In the genomic region with DNA sequence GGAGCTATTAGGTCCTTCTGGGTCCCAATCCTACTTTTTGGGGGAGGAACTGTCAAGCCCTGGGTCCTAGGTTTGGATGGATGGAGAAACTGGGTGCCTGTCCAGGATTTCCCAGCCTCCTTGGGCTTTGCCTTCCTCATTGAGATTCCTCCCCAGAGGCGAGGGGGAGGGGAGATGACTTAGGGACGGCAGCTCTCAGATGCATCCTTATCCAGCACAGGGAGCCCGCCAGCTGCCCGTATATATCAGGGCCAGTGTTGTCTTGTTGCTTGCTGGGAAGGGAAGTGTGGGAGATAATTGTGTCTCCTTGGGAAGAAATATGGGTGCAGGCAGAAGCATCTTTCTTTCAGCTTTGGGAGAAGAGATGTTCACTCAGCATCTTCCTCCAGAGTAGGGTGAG, we compare ENCODE assay signal across 21 cellular contexts. TPM values are rescaled to one million over a fixed set of nuclear protein-coding genes. Genes with fewer than 3 reads are reported as not detected.
"Had no signal": no experiment of that assay in that cellular context is flagged by ENCODE, and none has a peak within 500 bp of the region (broad histone marks: within the 10 kb centered on the region; RNA-seq: fewer than 3 reads in every experiment).

No MANE protein-coding gene starts in this region.

RNA-seq across cellular contexts. Expression of gene DYTN, which starts 3.0 kb away (rescaled TPM):
- total RNA-seq: activated naive CD4-positive, alpha-beta T cell treated with anti-CD3 and anti-CD28 coated beads for 36 hours; activated naive CD4-positive, alpha-beta T cell treated with anti-CD3 and anti-CD28 coated beads, Interleukin-2, amount 50 U/mL, for 72 hours; activated naive CD8-positive, alpha-beta T cell treated with anti-CD3 and anti-CD28 coated beads for 36 hours; activated naive CD8-positive, alpha-beta T cell treated with anti-CD3 and anti-CD28 coated beads, Interleukin-2, amount 10 ng/mL, durations not matched to agents 7 days and 5 days; activated T-cell treated with anti-CD3 and anti-CD28 coated beads, Interleukin-2, amount 50 U/mL, for 4 hours; activated T-cell treated with anti-CD3 and anti-CD28 coated beads, Interleukin-2, amount 50 U/mL, for 72 hours; activated T-helper 1 cell treated with anti-CD3 and anti-CD28 coated beads, Interleukin-12 subunit alpha, Interleukin-12 subunit beta, Interleukin-2, Interleukin-4 antibody, amounts not matched to agents 30 ng/mL and 10 ng/mL and 1 ng/mL, durations not matched to agents 14 hours and 24 hours and 36 hours; activated T-helper 17 cell treated with anti-CD3 and anti-CD28 coated beads, Interleukin-2, amount 50 U/mL, for 72 hours; activated T-helper 2 cell treated with anti-CD3 and anti-CD28 coated beads, Interferon-gamma antibody, Interleukin-2, Interleukin-4, amounts not matched to agents 10 μg/mL and 5 μg/mL and 100 μg/mL, durations not matched to agents 14 hours and 24 hours and 36 hours; adrenal gland; aorta; ascending aorta; astrocyte; body of pancreas; breast epithelium; bronchial epithelial cell; cardiac muscle cell; cardiac septum; cerebellum; chondrocyte had no signal
- polyA plus RNA-seq: adipose tissue, adrenal gland, aorta, cardiac muscle cell had no signal

RNA-seq across cellular contexts. Expression of gene MDH1B, which starts 49.9 kb away (rescaled TPM):
- total RNA-seq: ascending aorta, bronchial epithelial cell had no signal
